ENCODE assay signal across 1 cellular context in the genomic region with DNA sequence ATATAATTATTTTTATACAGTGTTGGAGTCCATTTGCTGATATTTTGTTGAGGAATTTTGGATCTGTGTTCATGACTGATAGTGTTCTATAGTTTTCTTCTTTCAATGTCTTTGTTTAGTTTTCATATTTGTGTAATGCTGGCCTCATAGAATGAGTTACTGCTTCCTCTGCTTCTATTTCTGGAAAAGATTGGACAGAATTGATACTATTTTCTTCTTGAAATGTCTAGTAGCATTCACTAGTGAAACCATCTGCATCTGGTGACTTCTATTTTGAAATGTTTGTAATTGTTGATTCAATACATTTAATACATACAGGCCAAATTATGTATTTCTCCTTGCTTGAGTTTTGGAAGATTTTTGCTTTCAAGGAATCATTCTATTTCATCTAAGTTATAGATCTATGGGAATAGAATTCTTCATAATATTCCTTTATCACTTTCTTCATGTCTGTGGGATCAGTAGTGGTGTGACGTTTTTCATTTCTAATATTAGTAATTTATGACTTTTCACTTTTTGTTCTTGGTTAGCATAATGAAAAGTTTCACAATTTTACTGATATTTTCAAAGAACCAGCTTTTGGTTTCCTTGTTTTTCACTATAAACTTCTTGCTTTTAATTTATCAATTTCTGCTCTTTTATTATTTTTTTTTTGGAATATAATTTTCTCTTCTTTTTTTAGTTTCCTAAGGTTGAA.
TF ChIP-seq lines count a peak whose summit lies in the region.

No MANE protein-coding gene starts in this region.

TF ChIP-seq in WTC11, 78 proteins besides CTCF, POLR2A, EP300 and RAD21 (continued from another document):
- TF ChIP-seq, protein P1, sequence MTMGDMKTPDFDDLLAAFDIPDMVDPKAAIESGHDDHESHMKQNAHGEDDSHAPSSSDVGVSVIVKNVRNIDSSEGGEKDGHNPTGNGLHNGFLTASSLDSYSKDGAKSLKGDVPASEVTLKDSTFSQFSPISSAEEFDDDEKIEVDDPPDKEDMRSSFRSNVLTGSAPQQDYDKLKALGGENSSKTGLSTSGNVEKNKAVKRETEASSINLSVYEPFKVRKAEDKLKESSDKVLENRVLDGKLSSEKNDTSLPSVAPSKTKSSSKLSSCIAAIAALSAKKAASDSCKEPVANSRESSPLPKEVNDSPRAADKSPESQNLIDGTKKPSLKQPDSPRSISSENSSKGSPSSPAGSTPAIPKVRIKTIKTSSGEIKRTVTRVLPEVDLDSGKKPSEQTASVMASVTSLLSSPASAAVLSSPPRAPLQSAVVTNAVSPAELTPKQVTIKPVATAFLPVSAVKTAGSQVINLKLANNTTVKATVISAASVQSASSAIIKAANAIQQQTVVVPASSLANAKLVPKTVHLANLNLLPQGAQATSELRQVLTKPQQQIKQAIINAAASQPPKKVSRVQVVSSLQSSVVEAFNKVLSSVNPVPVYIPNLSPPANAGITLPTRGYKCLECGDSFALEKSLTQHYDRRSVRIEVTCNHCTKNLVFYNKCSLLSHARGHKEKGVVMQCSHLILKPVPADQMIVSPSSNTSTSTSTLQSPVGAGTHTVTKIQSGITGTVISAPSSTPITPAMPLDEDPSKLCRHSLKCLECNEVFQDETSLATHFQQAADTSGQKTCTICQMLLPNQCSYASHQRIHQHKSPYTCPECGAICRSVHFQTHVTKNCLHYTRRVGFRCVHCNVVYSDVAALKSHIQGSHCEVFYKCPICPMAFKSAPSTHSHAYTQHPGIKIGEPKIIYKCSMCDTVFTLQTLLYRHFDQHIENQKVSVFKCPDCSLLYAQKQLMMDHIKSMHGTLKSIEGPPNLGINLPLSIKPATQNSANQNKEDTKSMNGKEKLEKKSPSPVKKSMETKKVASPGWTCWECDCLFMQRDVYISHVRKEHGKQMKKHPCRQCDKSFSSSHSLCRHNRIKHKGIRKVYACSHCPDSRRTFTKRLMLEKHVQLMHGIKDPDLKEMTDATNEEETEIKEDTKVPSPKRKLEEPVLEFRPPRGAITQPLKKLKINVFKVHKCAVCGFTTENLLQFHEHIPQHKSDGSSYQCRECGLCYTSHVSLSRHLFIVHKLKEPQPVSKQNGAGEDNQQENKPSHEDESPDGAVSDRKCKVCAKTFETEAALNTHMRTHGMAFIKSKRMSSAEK (CRISPR knock-in tag; IDR thresholded peaks at IDR 0.05; ENCODE audit: borderline replicate concordance), result no peak
- TF ChIP-seq, protein P2, sequence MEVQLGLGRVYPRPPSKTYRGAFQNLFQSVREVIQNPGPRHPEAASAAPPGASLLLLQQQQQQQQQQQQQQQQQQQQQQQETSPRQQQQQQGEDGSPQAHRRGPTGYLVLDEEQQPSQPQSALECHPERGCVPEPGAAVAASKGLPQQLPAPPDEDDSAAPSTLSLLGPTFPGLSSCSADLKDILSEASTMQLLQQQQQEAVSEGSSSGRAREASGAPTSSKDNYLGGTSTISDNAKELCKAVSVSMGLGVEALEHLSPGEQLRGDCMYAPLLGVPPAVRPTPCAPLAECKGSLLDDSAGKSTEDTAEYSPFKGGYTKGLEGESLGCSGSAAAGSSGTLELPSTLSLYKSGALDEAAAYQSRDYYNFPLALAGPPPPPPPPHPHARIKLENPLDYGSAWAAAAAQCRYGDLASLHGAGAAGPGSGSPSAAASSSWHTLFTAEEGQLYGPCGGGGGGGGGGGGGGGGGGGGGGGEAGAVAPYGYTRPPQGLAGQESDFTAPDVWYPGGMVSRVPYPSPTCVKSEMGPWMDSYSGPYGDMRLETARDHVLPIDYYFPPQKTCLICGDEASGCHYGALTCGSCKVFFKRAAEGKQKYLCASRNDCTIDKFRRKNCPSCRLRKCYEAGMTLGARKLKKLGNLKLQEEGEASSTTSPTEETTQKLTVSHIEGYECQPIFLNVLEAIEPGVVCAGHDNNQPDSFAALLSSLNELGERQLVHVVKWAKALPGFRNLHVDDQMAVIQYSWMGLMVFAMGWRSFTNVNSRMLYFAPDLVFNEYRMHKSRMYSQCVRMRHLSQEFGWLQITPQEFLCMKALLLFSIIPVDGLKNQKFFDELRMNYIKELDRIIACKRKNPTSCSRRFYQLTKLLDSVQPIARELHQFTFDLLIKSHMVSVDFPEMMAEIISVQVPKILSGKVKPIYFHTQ (CRISPR knock-in tag; IDR thresholded peaks at IDR 0.05), result no peak
- TF ChIP-seq NFE2L1 (CRISPR knock-in tag; IDR thresholded peaks at IDR 0.05) (no peak), SP1 (CRISPR knock-in tag; conservative IDR thresholded peaks at IDR 0.05) (no peak), ZNF317 (CRISPR knock-in tag; IDR thresholded peaks at IDR 0.05; ENCODE audit: borderline replicate concordance, low read depth) (no peak), SOX15 (CRISPR knock-in tag; IDR thresholded peaks at IDR 0.05) (no peak)
TF ChIP-seq in WTC11: peak in this region for 0.
